ENCODE assay signal across 9 cellular contexts in genomic region chr1:6384962-6385672, GRCh38. TPM values are rescaled to one million over a fixed set of nuclear protein-coding genes. Genes with fewer than 3 reads are reported as not detected.
DNase-seq lines count a peak whose midpoint lies in the region; ATAC-seq and TF ChIP-seq lines count a peak whose summit lies in the region.
"Had no signal": no experiment of that assay in that cellular context is flagged by ENCODE, and none has a peak within 500 bp of the region (broad histone marks: within the 10 kb centered on the region; RNA-seq: fewer than 3 reads in every experiment).

No MANE protein-coding gene starts in this region.

- no peaks in the 10 kb centered on the region for H3K27me3 Mint-ChIP-seq in neural crest cell (ENCODE audit: low read depth)

- ATAC-seq in GM21526 (IDR thresholded peaks at IDR 0.05; ENCODE audit: low FRiP score, unreplicated experiment) = no peak

- peak overlapping the region; percentile 75 for H3K27ac Mint-ChIP-seq in neural crest cell (ENCODE audit: unreplicated experiment)

- H3K4me1 Mint-ChIP-seq in neural crest cell = peaks cover 37% of the 10 kb centered on the region

- peak overlapping the region; percentile 42 for H3K4me3 Mint-ChIP-seq in neural crest cell

- H3K9me3 Mint-ChIP-seq in neural crest cell = peaks cover 2% of the 10 kb centered on the region

- H3K4me3 ChIP-seq in fibroblast of the aortic adventitia (ENCODE audit: low read depth, low read length) = peak overlapping the region; percentile 51

- TF ChIP-seq CTCF in fibroblast of the aortic adventitia (IDR thresholded peaks at IDR 0.05; ENCODE audit: insufficient read depth, low read length) (no peak), neural crest cell (conservative IDR thresholded peaks at IDR 0.05) (no peak)

- DNase-seq in COLO668 (lab: John Stamatoyannopoulos, UW; ENCODE audit: unreplicated experiment) = peak; percentile 54
- DNase-seq in RPMI7951 (ENCODE audit: low read depth) = peak; percentile 67
- peak; percentile 31 for DNase-seq in fibroblast of the aortic adventitia (ENCODE audit: low read depth)
- DNase-seq in neural crest cell (ENCODE audit: low read depth, low spot score) = no peak
- DNase-seq in LoVo (ENCODE audit: low spot score) = no peak
- DNase-seq in effector CD4-positive, alpha-beta T cell = no peak
- no peak for DNase-seq in activated T-cell treated with anti-CD3 and anti-CD28 coated beads, Interleukin-2, amount 50 U/mL, for 48 hours
- DNase-seq: stimulated activated CD4-positive, alpha-beta T cell treated with anti-CD3 and anti-CD28 coated beads, Interleukin-4, amount 100 ng/mL, for 4 hours had no signal

- peaks cover 8% of the 10 kb centered on the region for H3K36me3 Mint-ChIP-seq in neural crest cell (ENCODE audit: low read depth)

RNA-seq across cellular contexts. Expression of gene ACOT7, which starts 8.4 kb away (rescaled TPM):
- total RNA-seq in RPMI7951 (2014; rRNA removed; shearing (Covaris generic)) = 142 and 174 TPM in 2 replicates
- 4.8 and 16.0 TPM in 2 replicates for total RNA-seq in fibroblast of the aortic adventitia (ENCODE audit: low replicate concordance)
- 107 and 110 TPM in 2 replicates for total RNA-seq in neural crest cell

RNA-seq across cellular contexts. Expression of gene HES2, which starts 34.6 kb away (rescaled TPM):
- total RNA-seq in RPMI7951 (2014; rRNA removed; shearing (Covaris generic)) = under 0.01 and 0.10 TPM in 2 replicates
- total RNA-seq in fibroblast of the aortic adventitia (ENCODE audit: low replicate concordance) = 0.09 and 0.65 TPM in 2 replicates
- 0.07 TPM in 1 of 2 replicates, not detected in the other for total RNA-seq in neural crest cell

RNA-seq across cellular contexts. Expression of gene ESPN, which starts 39.5 kb away (rescaled TPM):
- total RNA-seq in RPMI7951 (2014; rRNA removed; shearing (Covaris generic)) = 0.10 TPM in 1 of 2 replicates, not detected in the other
- total RNA-seq in fibroblast of the aortic adventitia (ENCODE audit: low replicate concordance) (not detected in 2 replicates), neural crest cell (1.7 and 4.3 TPM in 2 replicates)

Comparison
In these comparisons a context has a peak if more than half of its experiments do, and no peak if none do; other contexts are left out.
1. DNase-seq: peak in COLO668 (single experiment), RPMI7951 (single experiment) and fibroblast of the aortic adventitia (single experiment); none in neural crest cell (single experiment), LoVo (single experiment), effector CD4-positive, alpha-beta T cell (single experiment) and activated T-cell treated with anti-CD3 and anti-CD28 coated beads, Interleukin-2, amount 50 U/mL, for 48 hours (0 of 2).